ENCODE assay signal across 8 cellular contexts in genomic region chr6:20291764-20292227, GRCh38.
DNase-seq lines count a peak whose midpoint lies in the region; ATAC-seq lines count a peak whose summit lies in the region.

No MANE protein-coding gene starts in this region.

- peaks cover 7% of the 10 kb centered on the region for H3K4me1 Mint-ChIP-seq in activated CD4-positive, alpha-beta memory T cell treated with anti-CD3 and anti-CD28 coated beads for 36 hours (ENCODE audit: low read depth)
- peaks cover 4% of the 10 kb centered on the region for H3K4me1 Mint-ChIP-seq in memory B cell

- H3K27ac Mint-ChIP-seq in activated CD4-positive, alpha-beta memory T cell treated with anti-CD3 and anti-CD28 coated beads for 36 hours = no peak overlapping the region
- H3K27ac Mint-ChIP-seq in memory B cell = no peak overlapping the region

- H3K36me3 Mint-ChIP-seq in activated CD4-positive, alpha-beta memory T cell treated with anti-CD3 and anti-CD28 coated beads for 36 hours = no peaks in the 10 kb centered on the region
- H3K36me3 Mint-ChIP-seq in memory B cell = no peaks in the 10 kb centered on the region

- intact Hi-C loops in activated CD4-positive, alpha-beta memory T cell treated with anti-CD3 and anti-CD28 coated beads for 36 hours (cut with micrococcal nuclease) = loop anchor here (1.0 kb wide), 3 partner anchors 113 to 237 kb away; no protein-coding TSS in a partner anchor

- ATAC-seq in GM19463 (IDR thresholded peaks at IDR 0.05; ENCODE audit: unreplicated experiment) = peak; percentile 85
- peak; percentile 68 for ATAC-seq in HG03565 (IDR thresholded peaks at IDR 0.05; ENCODE audit: unreplicated experiment)
- ATAC-seq in memory B cell (ENCODE audit: low read depth) = peak; percentile 77

- CTCF ChIA-PET in activated CD4-positive, alpha-beta memory T cell treated with anti-CD3 and anti-CD28 coated beads for 36 hours (lab: Charles Lee) = interaction anchor here (0.9 to 3.1 kb wide), 8 partner anchors 13 to 239 kb away, joined by 3 to 21 read pairs (median 6); no protein-coding TSS in a partner anchor

- POLR2A ChIA-PET in activated CD4-positive, alpha-beta memory T cell treated with anti-CD3 and anti-CD28 coated beads for 36 hours (lab: Charles Lee) = no interaction called here

- no peaks in the 10 kb centered on the region for H3K9me3 Mint-ChIP-seq in activated CD4-positive, alpha-beta memory T cell treated with anti-CD3 and anti-CD28 coated beads for 36 hours
- no peaks in the 10 kb centered on the region for H3K9me3 Mint-ChIP-seq in memory B cell

- no peaks in the 10 kb centered on the region for H3K27me3 Mint-ChIP-seq in activated CD4-positive, alpha-beta memory T cell treated with anti-CD3 and anti-CD28 coated beads for 36 hours
- no peaks in the 10 kb centered on the region for H3K27me3 Mint-ChIP-seq in memory B cell

- DNase-seq in CMK (ENCODE audit: low read depth) (peak; percentile 76), NCI-H774 (lab: John Stamatoyannopoulos, UW) (peak; percentile 46), memory B cell (ENCODE audit: low spot score in 2 of 2) (peak; percentile 63 to 70)
- peak; percentile 85 for DNase-seq in activated CD4-positive, alpha-beta memory T cell treated with anti-CD3 and anti-CD28 coated beads for 36 hours
- DNase-seq in effector CD8-positive, alpha-beta T cell (lab: John Stamatoyannopoulos, UW) = peak; percentile 64
- peak; percentile 42 to 44 for DNase-seq in stimulated activated CD8-positive, alpha-beta memory T cell treated with anti-CD3 and anti-CD28 coated beads, Interleukin-15, amount 100 ng/mL, for 48 hours (ENCODE audit: low read depth in 2 of 2)

- no peak overlapping the region for H3K4me3 Mint-ChIP-seq in activated CD4-positive, alpha-beta memory T cell treated with anti-CD3 and anti-CD28 coated beads for 36 hours
- H3K4me3 Mint-ChIP-seq in memory B cell = no peak overlapping the region

Comparison
In these comparisons a context has a peak if more than half of its experiments do, and no peak if none do; other contexts are left out.
1. Peak in every context shown above with its lines: DNase-seq and ATAC-seq.